12 cellular contexts compared by ENCODE assay signal in genomic region chr21:34132905-34133304, GRCh38. TPM values are rescaled to one million over a fixed set of nuclear protein-coding genes. Genes with fewer than 3 reads are reported as not detected.
A peak's percentile ranks its signal among the peaks of the same experiment; 100 is the strongest.
DNase-seq lines count a peak whose midpoint lies in the region; ATAC-seq and TF ChIP-seq lines count a peak whose summit lies in the region.
"Had no signal": no experiment of that assay in that cellular context is flagged by ENCODE, and none has a peak within 500 bp of the region (broad histone marks: within the 10 kb centered on the region; RNA-seq: fewer than 3 reads in every experiment).

No MANE protein-coding gene starts in this region.

- H3K4me1 ChIP-seq in muscle layer of colon (ENCODE audit: insufficient read depth, low read length), result peaks cover 68% of the 10 kb centered on the region
- H3K4me1 ChIP-seq in transverse colon, result peaks cover 23 to 57% (median 34%) of the 10 kb centered on the region in 4 donors

- CTCF ChIA-PET in activated naive CD4-positive, alpha-beta T cell treated with anti-CD3 and anti-CD28 coated beads, Interleukin-2, amount 10 ng/mL, durations not matched to agents 7 days and 5 days (lab: Charles Lee), result interaction anchor here (0.9 to 6.0 kb wide), 8 partner anchors 8 to 215 kb away, joined by 3 to 35 read pairs (median 4); no protein-coding TSS in a partner anchor
- CTCF ChIA-PET in WTC11 (lab: Charles Lee), result interaction anchor here (0.7 to 2.0 kb wide), 7 partner anchors 19 to 215 kb away, joined by 3 to 12 read pairs (median 3); no protein-coding TSS in a partner anchor

- H3K36me3 Mint-ChIP-seq in activated naive CD4-positive, alpha-beta T cell treated with anti-CD3 and anti-CD28 coated beads, Interleukin-2, amount 10 ng/mL, durations not matched to agents 7 days and 5 days, result peaks cover 61% of the 10 kb centered on the region
- peaks cover 65% of the 10 kb centered on the region for H3K36me3 Mint-ChIP-seq in WTC11

- H3K36me3 ChIP-seq in muscle layer of colon (ENCODE audit: insufficient read depth, low read length) (peaks cover 12% of the 10 kb centered on the region), transverse colon (no peaks in the 10 kb centered on the region), brain microvascular endothelial cell (replicated peaks) (no peaks in the 10 kb centered on the region)

- H3K9me3 ChIP-seq in muscle layer of colon (ENCODE audit: low read length) (no peaks in the 10 kb centered on the region), transverse colon (no peaks in the 10 kb centered on the region)

- TF ChIP-seq POLR2A in transverse colon (IDR thresholded peaks at IDR 0.05), result no peak

- in situ Hi-C loops in transverse colon (cut with MboI; ENCODE audit: low pct_ligation_motif_present in 1 of 4, low pct_unique_long_range_greater_than_20kb in 1 of 4, low sequenced_read_pairs in 3 of 4) (no loop called here), brain microvascular endothelial cell (cut with HindIII; ENCODE audit: low pct_ligation_motif_present, low sequenced_read_pairs) (no loop called here)

- H3K27ac ChIP-seq in muscle layer of colon (ENCODE audit: low read depth, low read length), result peak overlapping the region; percentile 16
- peak overlapping the region in 3 of 4 donors; percentile 63 to 87 (median 72) for H3K27ac ChIP-seq in transverse colon
- no peak overlapping the region for H3K27ac ChIP-seq in brain microvascular endothelial cell

- no peaks in the 10 kb centered on the region for H3K27me3 Mint-ChIP-seq in activated naive CD4-positive, alpha-beta T cell treated with anti-CD3 and anti-CD28 coated beads, Interleukin-2, amount 10 ng/mL, durations not matched to agents 7 days and 5 days
- no peaks in the 10 kb centered on the region for H3K27me3 Mint-ChIP-seq in WTC11 (ENCODE audit: low read depth)

- H3K9me3 Mint-ChIP-seq in activated naive CD4-positive, alpha-beta T cell treated with anti-CD3 and anti-CD28 coated beads, Interleukin-2, amount 10 ng/mL, durations not matched to agents 7 days and 5 days, result peaks cover 5% of the 10 kb centered on the region
- H3K9me3 Mint-ChIP-seq in WTC11, result peaks cover 17% of the 10 kb centered on the region

- peak overlapping the region; percentile 34 for H3K27ac Mint-ChIP-seq in activated naive CD4-positive, alpha-beta T cell treated with anti-CD3 and anti-CD28 coated beads, Interleukin-2, amount 10 ng/mL, durations not matched to agents 7 days and 5 days
- H3K27ac Mint-ChIP-seq in WTC11, result peak overlapping the region; percentile 74

- H3K9ac ChIP-seq in muscle layer of colon (ENCODE audit: low read length), result no peak overlapping the region

- peaks cover 57% of the 10 kb centered on the region for H3K4me1 Mint-ChIP-seq in activated naive CD4-positive, alpha-beta T cell treated with anti-CD3 and anti-CD28 coated beads, Interleukin-2, amount 10 ng/mL, durations not matched to agents 7 days and 5 days
- H3K4me1 Mint-ChIP-seq in WTC11, result peaks cover 60% of the 10 kb centered on the region

- POLR2A ChIA-PET in WTC11 (lab: Charles Lee), result no interaction called here

- H3K4me3 Mint-ChIP-seq in activated naive CD4-positive, alpha-beta T cell treated with anti-CD3 and anti-CD28 coated beads, Interleukin-2, amount 10 ng/mL, durations not matched to agents 7 days and 5 days, result no peak overlapping the region
- no peak overlapping the region for H3K4me3 Mint-ChIP-seq in WTC11

- intact Hi-C loops in transverse colon (cut with DNase I; ENCODE audit: low total_unique reads), result loop anchor here (5.0 kb wide), 1 partner anchor 69 kb away; no protein-coding TSS in a partner anchor

- no peak for TF ChIP-seq CTCF in WTC11 (IDR thresholded peaks at IDR 0.05)
- no peak for TF ChIP-seq CTCF in transverse colon (IDR thresholded peaks at IDR 0.05)
- TF ChIP-seq CTCF in brain microvascular endothelial cell (IDR thresholded peaks at IDR 0.05; ENCODE audit: low read depth, low read length, missing control alignments), result no peak

- no peak for TF ChIP-seq EP300 in transverse colon (IDR thresholded peaks at IDR 0.05; ENCODE audit: low read depth)

- no peak for DNase-seq in activated naive CD4-positive, alpha-beta T cell treated with anti-CD3 and anti-CD28 coated beads, Interleukin-2, amount 10 ng/mL, durations not matched to agents 7 days and 5 days
- DNase-seq in activated naive CD4-positive, alpha-beta T cell (lab: John Stamatoyannopoulos, UW), result no peak
- DNase-seq in WTC11 (ENCODE audit: low spot score) (no peak), transverse colon (no peak), hepatic stellate cell (ENCODE audit: low spot score) (no peak), NCI-H345 treated with DMSO at 0.1 percent for 48 hours (lab: John Stamatoyannopoulos, UW; ENCODE audit: unreplicated experiment) (no peak), brain microvascular endothelial cell (no peak)
- DNase-seq: DND-41; NCI-H2107; nucleus accumbens; stimulated activated CD4-positive, alpha-beta T cell treated with anti-CD3 and anti-CD28 coated beads, Interleukin-12 subunit alpha, Interleukin-12 subunit beta, amount 100 ng/mL, for 4 hours had no signal

- 75 to 90% methylated on average over 2 to 4 of the region's 4 CpGs for WGBS in transverse colon (ENCODE audit: low coverage in 1 of 2), 2 donors

- no peaks in the 10 kb centered on the region for H3K27me3 ChIP-seq in muscle layer of colon (ENCODE audit: control insufficient read depth in 1 of 2, insufficient read depth in 2 of 2, low read length in 2 of 2)
- no peaks in the 10 kb centered on the region for H3K27me3 ChIP-seq in transverse colon
- no peaks in the 10 kb centered on the region for H3K27me3 ChIP-seq in brain microvascular endothelial cell (replicated peaks)

- no peak for ATAC-seq in WTC11

- H3K4me3 ChIP-seq in muscle layer of colon (ENCODE audit: low read depth in 1 of 2, low read length in 2 of 2) (no peak overlapping the region), transverse colon (no peak overlapping the region), brain microvascular endothelial cell (ENCODE audit: low read depth, low read length) (no peak overlapping the region)

TF ChIP-seq in WTC11, 78 proteins besides CTCF, POLR2A, EP300 and RAD21:
- TF ChIP-seq HMGA2 (CRISPR knock-in tag; IDR thresholded peaks at IDR 0.05) (no peak), STAT6 (CRISPR knock-in tag; conservative IDR thresholded peaks at IDR 0.05; ENCODE audit: low read depth) (no peak)

RNA-seq across cellular contexts. Expression of gene MRPS6, which starts 59.5 kb away (rescaled TPM):
- total RNA-seq in WTC11 (2021) (109 to 133 TPM (median 111 TPM) in 3 replicates), transverse colon (10 to 100 TPM; 27.9 to 59.1 (median 35.6) TPM)

RNA-seq across cellular contexts. Expression of gene SLC5A3, which starts 59.5 kb away (rescaled TPM):
- total RNA-seq in WTC11 (2021) (14.8 to 18.0 TPM (median 17.8 TPM) in 3 replicates), transverse colon (10 to 100 TPM; 12.0 to 32.6 (median 23.9) TPM)
